In the genomic region with DNA sequence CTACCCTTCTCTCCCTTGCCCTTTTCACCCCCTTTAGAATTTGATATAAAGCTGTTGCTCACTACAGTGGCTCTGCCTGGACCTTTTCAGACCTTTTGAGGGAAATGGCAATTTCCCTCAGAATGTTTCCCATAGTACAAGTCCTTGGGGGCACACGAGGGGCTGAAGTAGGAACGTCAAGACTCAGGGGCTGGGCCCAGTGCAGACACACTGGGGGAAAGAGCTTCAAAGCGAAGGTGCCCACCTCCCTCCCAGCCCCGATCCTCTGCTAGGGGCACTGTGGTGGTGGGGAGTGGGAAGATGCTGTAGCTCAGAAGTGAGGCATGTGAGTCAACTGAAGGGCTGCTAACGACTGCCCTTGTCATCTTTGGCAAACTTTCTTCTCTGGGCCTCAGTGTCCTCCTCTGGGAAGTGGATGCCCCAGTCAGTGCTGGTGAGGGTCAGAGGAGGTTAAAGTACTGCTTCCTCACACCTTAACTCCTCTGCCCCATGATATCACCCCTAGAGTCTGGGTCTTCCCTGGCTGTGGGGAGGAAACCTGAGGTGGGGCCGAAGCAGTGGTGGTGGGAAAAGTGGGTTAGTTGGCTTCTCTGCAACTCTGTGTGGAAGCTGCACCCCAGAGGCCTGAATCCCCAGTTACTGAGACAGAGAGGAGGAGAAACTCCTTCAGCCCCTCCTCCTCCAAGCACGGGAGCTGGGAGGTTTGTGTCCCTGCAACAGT, we compare ENCODE assay signal across 11 cellular contexts.
A peak's percentile ranks its signal among the peaks of the same experiment; 100 is the strongest.
DNase-seq lines count a peak whose midpoint lies in the region; ATAC-seq and TF ChIP-seq lines count a peak whose summit lies in the region.
"Had no signal": no experiment of that assay in that cellular context is flagged by ENCODE, and none has a peak within 500 bp of the region (broad histone marks: within the 10 kb centered on the region; RNA-seq: fewer than 3 reads in every experiment).

No MANE protein-coding gene starts in this region.

- H3K18ac ChIP-seq in neuronal stem cell (ENCODE audit: low read length): peak overlapping the region; percentile 87

- H2AFZ ChIP-seq in neuronal stem cell (ENCODE audit: low read length): no peak overlapping the region

- no peak overlapping the region for H3K4me3 Mint-ChIP-seq in stimulated activated naive B cell treated with anti-CD40 and anti-IgM and Interleukin-4, amounts not matched to agents 10 μg/mL and 1 μg/mL and 100 μg/mL, for 72 hours
- H3K4me3 Mint-ChIP-seq: CD8-positive, alpha-beta memory T cell had no signal

- no peaks in the 10 kb centered on the region for H3K4me1 Mint-ChIP-seq in stimulated activated naive B cell treated with anti-CD40 and anti-IgM and Interleukin-4, amounts not matched to agents 10 μg/mL and 1 μg/mL and 100 μg/mL, for 72 hours
- H3K4me1 Mint-ChIP-seq: CD8-positive, alpha-beta memory T cell had no signal

- no peak overlapping the region for H3K4me2 ChIP-seq in neuronal stem cell (ENCODE audit: insufficient read depth, low read length, poor library complexity, severe bottlenecking)

- H3K36me3 ChIP-seq in neuronal stem cell (replicated peaks in 1 of 2; ENCODE audit: control insufficient read depth in 2 of 2, insufficient read depth in 2 of 2, low read length in 2 of 2): no peaks in the 10 kb centered on the region
- H3K36me3 ChIP-seq: BLaER1 had no signal

- H4K91ac ChIP-seq in neuronal stem cell (ENCODE audit: low read depth, low read length, poor library complexity): no peak overlapping the region

- H3K9me3 Mint-ChIP-seq in stimulated activated naive B cell treated with anti-CD40 and anti-IgM and Interleukin-4, amounts not matched to agents 10 μg/mL and 1 μg/mL and 100 μg/mL, for 72 hours: peaks cover 0 to 8% of the 10 kb centered on the region in 2 donors
- H3K9me3 Mint-ChIP-seq: CD8-positive, alpha-beta memory T cell had no signal

- H3K4ac ChIP-seq in neuronal stem cell (ENCODE audit: low read length): no peak overlapping the region

- H3K9ac ChIP-seq in neuronal stem cell (ENCODE audit: low read depth, low read length, poor library complexity): no peak overlapping the region
- H3K9ac ChIP-seq: BLaER1 had no signal

- in situ Hi-C loops in GM13976 (cut with MboI; ENCODE audit: low sequenced_read_pairs, unreplicated experiment): no loop called here

- no peaks in the 10 kb centered on the region for H3K9me3 ChIP-seq in neuronal stem cell (replicated peaks in 1 of 2; ENCODE audit: control insufficient read depth in 2 of 2, insufficient read depth in 1 of 2, low read depth in 1 of 2, low read length in 2 of 2)
- H3K9me3 ChIP-seq: BLaER1 had no signal

- DNase-seq in COLO829 (ENCODE audit: low spot score): peak; percentile 3
- DNase-seq in GM13976 (ENCODE audit: low spot score): peak; percentile 52
- DNase-seq in neuronal stem cell (ENCODE audit: low spot score): no peak
- DNase-seq in NCI-H1694 treated with DMSO at 0.1 percent for 48 hours (lab: John Stamatoyannopoulos, UW): no peak
- DNase-seq in stimulated activated naive B cell treated with anti-CD40 and anti-IgM and Interleukin-4, amounts not matched to agents 10 μg/mL and 1 μg/mL and 100 μg/mL, for 72 hours: no peak
- DNase-seq in DMS114 treated with DMSO at 0.1 percent for 48 hours (lab: John Stamatoyannopoulos, UW; ENCODE audit: unreplicated experiment): no peak
- no peak for DNase-seq in DMS79 (lab: John Stamatoyannopoulos, UW)
- DNase-seq: CD8-positive, alpha-beta memory T cell had no signal

- H2BK120ac ChIP-seq in neuronal stem cell (ENCODE audit: low read depth, low read length): no peak overlapping the region

- no peaks in the 10 kb centered on the region for H3K36me3 Mint-ChIP-seq in stimulated activated naive B cell treated with anti-CD40 and anti-IgM and Interleukin-4, amounts not matched to agents 10 μg/mL and 1 μg/mL and 100 μg/mL, for 72 hours
- H3K36me3 Mint-ChIP-seq: CD8-positive, alpha-beta memory T cell had no signal

- H4K8ac ChIP-seq in neuronal stem cell (ENCODE audit: low read depth, low read length): no peak overlapping the region

- H2BK5ac ChIP-seq in neuronal stem cell (ENCODE audit: low read length): no peak overlapping the region

- no peak overlapping the region for H2BK12ac ChIP-seq in neuronal stem cell (ENCODE audit: low read length)

- no peak for ATAC-seq in stimulated activated naive B cell treated with anti-CD40 and anti-IgM and Interleukin-4, amounts not matched to agents 10 μg/mL and 1 μg/mL and 100 μg/mL, for 72 hours (replicated peaks)
- ATAC-seq: HCT116, HepG2 had no signal

- H3K27ac Mint-ChIP-seq in stimulated activated naive B cell treated with anti-CD40 and anti-IgM and Interleukin-4, amounts not matched to agents 10 μg/mL and 1 μg/mL and 100 μg/mL, for 72 hours: no peak overlapping the region

- H3K27ac ChIP-seq in neuronal stem cell (replicated peaks; ENCODE audit: low read length): no peak overlapping the region
- H3K27ac ChIP-seq: BLaER1 had no signal

- no peak for TF ChIP-seq CTCF in GM13976 (IDR thresholded peaks at IDR 0.05; ENCODE audit: borderline replicate concordance, control extremely low read depth, extremely low read depth, insufficient read depth, missing control alignments)

- peaks cover 0 to 4% (median 0%) of the 10 kb centered on the region in 3 experiments for H3K27me3 ChIP-seq in neuronal stem cell (ENCODE audit: control insufficient read depth in 3 of 3, insufficient read depth in 3 of 3, low read depth in 1 of 3, low read length in 3 of 3)
- H3K27me3 ChIP-seq: BLaER1 had no signal

- H3K79me1 ChIP-seq in neuronal stem cell (ENCODE audit: low read depth, low read length): no peaks in the 10 kb centered on the region

- no CpG with 5 or more reads among the region's 7 CpGs for WGBS in neuronal stem cell (ENCODE audit: extremely low coverage in 2 of 2, insufficient read length in 2 of 2, insufficient replicate concordance in 1 of 2), 2 donors

- H2BK15ac ChIP-seq in neuronal stem cell (ENCODE audit: low read length): no peak overlapping the region

- no peak overlapping the region for H3K4me3 ChIP-seq in neuronal stem cell (ENCODE audit: low read length in 2 of 2)
- H3K4me3 ChIP-seq: BLaER1 had no signal

- no peak overlapping the region for H2AK5ac ChIP-seq in neuronal stem cell (ENCODE audit: low read depth, low read length)

- peaks cover 0 to 14% of the 10 kb centered on the region in 2 donors for H3K4me1 ChIP-seq in neuronal stem cell (ENCODE audit: control insufficient read depth in 2 of 2, insufficient read depth in 1 of 2, low read depth in 1 of 2, low read length in 2 of 2)

- peaks cover 4 to 5% of the 10 kb centered on the region in 2 donors for H3K27me3 Mint-ChIP-seq in stimulated activated naive B cell treated with anti-CD40 and anti-IgM and Interleukin-4, amounts not matched to agents 10 μg/mL and 1 μg/mL and 100 μg/mL, for 72 hours

- no peak overlapping the region for H3K23ac ChIP-seq in neuronal stem cell (ENCODE audit: low read depth, low read length, poor library complexity)

- H3K14ac ChIP-seq in neuronal stem cell (ENCODE audit: low read length): no peak overlapping the region

Comparison
In these comparisons a context has a peak if more than half of its experiments do, and no peak if none do; other contexts are left out.
1. DNase-seq: peak in COLO829 (single experiment) and GM13976 (single experiment); none in neuronal stem cell (single experiment), NCI-H1694 treated with DMSO at 0.1 percent for 48 hours (single experiment), stimulated activated naive B cell treated with anti-CD40 and anti-IgM and Interleukin-4, amounts not matched to agents 10 μg/mL and 1 μg/mL and 100 μg/mL, for 72 hours (single experiment), DMS114 treated with DMSO at 0.1 percent for 48 hours (single experiment) and DMS79 (single experiment).